30 cellular contexts compared by ENCODE assay signal in the genomic region with DNA sequence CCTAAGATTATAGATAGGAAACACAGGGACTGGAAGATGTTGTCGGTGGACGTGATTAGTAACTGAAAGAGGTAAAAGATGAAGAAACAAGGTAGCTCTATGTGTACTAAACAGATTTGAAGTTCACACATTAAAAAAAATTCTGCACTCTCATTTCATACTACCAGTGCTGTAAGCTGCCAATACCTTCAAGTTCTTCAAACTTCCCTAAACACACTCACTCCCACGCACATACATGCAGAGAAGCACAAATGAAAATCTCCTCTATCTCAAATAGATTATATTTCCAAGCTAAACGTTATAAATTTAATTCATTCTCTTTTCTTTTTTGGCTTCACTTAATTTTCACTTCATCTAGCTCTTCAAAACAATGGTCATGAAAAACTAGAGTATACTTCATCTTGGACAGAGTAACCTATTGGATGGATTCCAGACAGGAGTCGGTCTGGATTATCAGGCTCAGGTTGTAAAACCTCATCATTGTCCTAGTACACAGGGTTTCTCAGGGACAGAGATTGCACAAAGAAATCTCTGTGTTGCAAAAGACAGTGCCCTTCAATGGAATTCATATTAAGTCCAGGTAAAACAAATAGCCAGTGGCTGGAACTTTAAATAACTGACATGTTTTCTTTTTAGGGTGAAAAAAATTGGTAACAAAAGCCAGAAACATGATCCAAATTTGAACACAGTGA.
A peak's percentile ranks its signal among the peaks of the same experiment; 100 is the strongest.
DNase-seq lines count a peak whose midpoint lies in the region; ATAC-seq, FAIRE-seq and TF ChIP-seq lines count a peak whose summit lies in the region.
"Had no signal": no experiment of that assay in that cellular context is flagged by ENCODE, and none has a peak within 500 bp of the region (broad histone marks: within the 10 kb centered on the region; RNA-seq: fewer than 3 reads in every experiment).

No MANE protein-coding gene starts in this region.

- H3K27ac ChIP-seq in pancreas, result peak overlapping the region in 1 of 4 donors; percentile 34
- H3K27ac ChIP-seq in aorta (ENCODE audit: low read depth in 1 of 2, low read length in 2 of 2), result no peak overlapping the region
- H3K27ac ChIP-seq: RWPE1 had no signal

- peak in 3 of 4 donors; percentile 29 to 77 (median 67) for ATAC-seq in pancreas
- ATAC-seq in activated naive CD8-positive, alpha-beta T cell treated with anti-CD3 and anti-CD28 coated beads, Interleukin-2, amount 50 U/mL, for 24 hours, result no peak
- ATAC-seq in aorta (ENCODE audit: low FRiP score), result no peak
- ATAC-seq: activated T-helper 17 cell treated with anti-CD3 and anti-CD28 coated beads, Interleukin-2, amount 50 U/mL, for 72 hours; stimulated activated effector memory CD8-positive, alpha-beta T cell treated with anti-CD3 and anti-CD28 coated beads, Interleukin-12 subunit alpha, Interleukin-12 subunit beta, amount 100 ng/mL, for 72 hours had no signal

- no peak overlapping the region for H3K4me3 Mint-ChIP-seq in activated naive CD8-positive, alpha-beta T cell treated with anti-CD3 and anti-CD28 coated beads, Interleukin-2, amount 50 U/mL, for 24 hours
- H3K4me3 Mint-ChIP-seq in glutamatergic neuron (ENCODE audit: unreplicated experiment), result no peak overlapping the region
- H3K4me3 Mint-ChIP-seq: activated B cell treated with CpG ODN at 0.5 μM for 24 hours; activated naive CD8-positive, alpha-beta T cell; activated T-helper 17 cell treated with anti-CD3 and anti-CD28 coated beads, Interleukin-2, amount 50 U/mL, for 72 hours; stimulated activated effector memory CD8-positive, alpha-beta T cell treated with anti-CD3 and anti-CD28 coated beads, Interleukin-12 subunit alpha, Interleukin-12 subunit beta, amount 100 ng/mL, for 72 hours; T-helper 2 cell treated with Interferon-gamma antibody and Interleukin-4, amounts not matched to agents 5 μg/mL and 100 μg/mL, for 36 hours had no signal

- intact Hi-C loops in pancreas (cut with DNase I), result no loop called here
- intact Hi-C loops in aorta (cut with DNase I), result no loop called here

- H3K36me3 ChIP-seq in bronchial epithelial cell (ENCODE audit: control insufficient read depth, insufficient read depth, low read length), result no peaks in the 10 kb centered on the region
- H3K36me3 ChIP-seq in pancreas, result no peaks in the 10 kb centered on the region
- H3K36me3 ChIP-seq in aorta (ENCODE audit: control insufficient read depth in 1 of 2, insufficient read depth in 2 of 2, low read length in 1 of 2), result no peaks in the 10 kb centered on the region
- H3K36me3 ChIP-seq: BE2C, HAP-1 had no signal

- H3K36me3 Mint-ChIP-seq in activated naive CD8-positive, alpha-beta T cell treated with anti-CD3 and anti-CD28 coated beads, Interleukin-2, amount 50 U/mL, for 24 hours (ENCODE audit: low read depth), result no peaks in the 10 kb centered on the region
- no peaks in the 10 kb centered on the region for H3K36me3 Mint-ChIP-seq in glutamatergic neuron (ENCODE audit: unreplicated experiment)
- H3K36me3 Mint-ChIP-seq: activated naive CD8-positive, alpha-beta T cell; stimulated activated effector memory CD8-positive, alpha-beta T cell treated with anti-CD3 and anti-CD28 coated beads, Interleukin-12 subunit alpha, Interleukin-12 subunit beta, amount 100 ng/mL, for 72 hours had no signal

- DNase-seq in G401 (ENCODE audit: low spot score) (peak; percentile 68), MV-4-11 (lab: John Stamatoyannopoulos, UW) (peak; percentile 12), bronchial epithelial cell (ENCODE audit: low read depth) (peak; percentile 2), pancreas (no peak), glutamatergic neuron (no peak), SHP77 treated with DMSO at 0.1 percent for 48 hours (lab: John Stamatoyannopoulos, UW) (no peak), aorta (no peak)
- no peak for DNase-seq in activated naive CD8-positive, alpha-beta T cell treated with anti-CD3 and anti-CD28 coated beads, Interleukin-2, amount 50 U/mL, for 24 hours
- DNase-seq: activated B cell treated with CpG ODN at 0.5 μM for 24 hours; activated CD8-positive, alpha-beta memory T cell treated with anti-CD3 and anti-CD28 coated beads, Interleukin-2, amount 50 U/mL, for 48 hours; BE2C; cerebellar nuclear complex; head of caudate nucleus; Karpas-422; mesenchymal stem cell; NCI-H1436 treated with DMSO at 0.1 percent for 48 hours; NCI-H524 treated with DMSO at 0.1 percent for 48 hours; SK-N-SH; substantia nigra had no signal

- no peaks in the 10 kb centered on the region for H3K27me3 Mint-ChIP-seq in activated naive CD8-positive, alpha-beta T cell treated with anti-CD3 and anti-CD28 coated beads, Interleukin-2, amount 50 U/mL, for 24 hours
- H3K27me3 Mint-ChIP-seq in glutamatergic neuron (ENCODE audit: unreplicated experiment), result peaks cover 3% of the 10 kb centered on the region
- H3K27me3 Mint-ChIP-seq: activated B cell treated with CpG ODN at 0.5 μM for 24 hours; activated naive CD8-positive, alpha-beta T cell; activated T-helper 17 cell treated with anti-CD3 and anti-CD28 coated beads, Interleukin-2, amount 50 U/mL, for 72 hours had no signal

- no peaks in the 10 kb centered on the region for H3K4me1 Mint-ChIP-seq in activated naive CD8-positive, alpha-beta T cell treated with anti-CD3 and anti-CD28 coated beads, Interleukin-2, amount 50 U/mL, for 24 hours
- H3K4me1 Mint-ChIP-seq in glutamatergic neuron (ENCODE audit: low read depth, unreplicated experiment), result peaks cover 10% of the 10 kb centered on the region
- H3K4me1 Mint-ChIP-seq: activated B cell treated with CpG ODN at 0.5 μM for 24 hours; activated T-helper 17 cell treated with anti-CD3 and anti-CD28 coated beads, Interleukin-2, amount 50 U/mL, for 72 hours; stimulated activated effector memory CD8-positive, alpha-beta T cell treated with anti-CD3 and anti-CD28 coated beads, Interleukin-12 subunit alpha, Interleukin-12 subunit beta, amount 100 ng/mL, for 72 hours had no signal

- no peaks in the 10 kb centered on the region for H3K27me3 ChIP-seq in bronchial epithelial cell (ENCODE audit: control insufficient read depth, insufficient read depth, low read length)
- no peaks in the 10 kb centered on the region for H3K27me3 ChIP-seq in pancreas
- no peaks in the 10 kb centered on the region for H3K27me3 ChIP-seq in aorta (ENCODE audit: control insufficient read depth in 1 of 2, insufficient read depth in 2 of 2, low read length in 1 of 2)
- H3K27me3 ChIP-seq: BE2C had no signal

- H3K4me1 ChIP-seq in pancreas, result no peaks in the 10 kb centered on the region
- H3K4me1 ChIP-seq in aorta (ENCODE audit: control insufficient read depth in 1 of 2, insufficient read depth in 2 of 2, low read length in 2 of 2), result peaks cover 0 to 1% of the 10 kb centered on the region in 2 donors
- H3K4me1 ChIP-seq: BE2C, HAP-1 had no signal

- H3K4me3 ChIP-seq in bronchial epithelial cell (ENCODE audit: low read depth, low read length) (no peak overlapping the region), pancreas (no peak overlapping the region), aorta (ENCODE audit: low read length in 2 of 2) (no peak overlapping the region)
- H3K4me3 ChIP-seq: HAP-1, skin epidermis had no signal

- H3K9me3 ChIP-seq in pancreas, result no peaks in the 10 kb centered on the region
- H3K9me3 ChIP-seq in aorta (ENCODE audit: control insufficient read depth, low read length), result no peaks in the 10 kb centered on the region
- H3K9me3 ChIP-seq: BE2C, HAP-1, SK-N-SH had no signal

- H3K9me3 Mint-ChIP-seq in activated naive CD8-positive, alpha-beta T cell treated with anti-CD3 and anti-CD28 coated beads, Interleukin-2, amount 50 U/mL, for 24 hours, result peaks cover 5% of the 10 kb centered on the region
- peaks cover 3% of the 10 kb centered on the region for H3K9me3 Mint-ChIP-seq in glutamatergic neuron (ENCODE audit: unreplicated experiment)
- H3K9me3 Mint-ChIP-seq: activated B cell treated with CpG ODN at 0.5 μM for 24 hours; T-helper 2 cell treated with Interferon-gamma antibody and Interleukin-4, amounts not matched to agents 5 μg/mL and 100 μg/mL, for 36 hours had no signal

- TF ChIP-seq CTCF in bronchial epithelial cell (IDR thresholded peaks at IDR 0.05; ENCODE audit: insufficient read depth, low read length, severe bottlenecking), result no peak
- no peak for TF ChIP-seq CTCF in pancreas (IDR thresholded peaks at IDR 0.05)
- TF ChIP-seq CTCF in glutamatergic neuron (IDR thresholded peaks at IDR 0.05; ENCODE audit: partially characterized antibody, unreplicated experiment), result no peak

- in situ Hi-C loops in G401 (cut with HindIII; ENCODE audit: low sequenced_read_pairs), result no loop called here

- no peak overlapping the region for H3K27ac Mint-ChIP-seq in activated naive CD8-positive, alpha-beta T cell treated with anti-CD3 and anti-CD28 coated beads, Interleukin-2, amount 50 U/mL, for 24 hours
- H3K27ac Mint-ChIP-seq in glutamatergic neuron (ENCODE audit: unreplicated experiment), result no peak overlapping the region
- H3K27ac Mint-ChIP-seq: activated B cell treated with CpG ODN at 0.5 μM for 24 hours; activated naive CD8-positive, alpha-beta T cell; activated T-helper 17 cell treated with anti-CD3 and anti-CD28 coated beads, Interleukin-2, amount 50 U/mL, for 72 hours; stimulated activated effector memory CD8-positive, alpha-beta T cell treated with anti-CD3 and anti-CD28 coated beads, Interleukin-12 subunit alpha, Interleukin-12 subunit beta, amount 100 ng/mL, for 72 hours; T-helper 2 cell treated with Interferon-gamma antibody and Interleukin-4, amounts not matched to agents 5 μg/mL and 100 μg/mL, for 36 hours had no signal

- WGBS in pancreas, 2 donors, result 45% methylated on average over 5 of the region's 5 CpGs
- 52 to 53% methylated on average over 5 of the region's 5 CpGs for WGBS in aorta, 2 donors

- FAIRE-seq in bronchial epithelial cell (lab: Jason Lieb, UNC) (no peak), pancreas (lab: Jason Lieb, UNC) (no peak)
- FAIRE-seq: astrocyte, GM12891, HTR-8/SVneo, urothelium cell line had no signal

Comparison
In these comparisons a context has a peak if more than half of its experiments do, and no peak if none do; other contexts are left out.
1. DNase-seq: peak in G401 (single experiment), MV-4-11 (single experiment) and bronchial epithelial cell (single experiment); none in pancreas (0 of 6), activated naive CD8-positive, alpha-beta T cell treated with anti-CD3 and anti-CD28 coated beads, Interleukin-2, amount 50 U/mL, for 24 hours (single experiment), glutamatergic neuron (single experiment), SHP77 treated with DMSO at 0.1 percent for 48 hours (single experiment) and aorta (0 of 2).
2. ATAC-seq: peak in pancreas (3 of 4); none in activated naive CD8-positive, alpha-beta T cell treated with anti-CD3 and anti-CD28 coated beads, Interleukin-2, amount 50 U/mL, for 24 hours (single experiment) and aorta (single experiment).